ENCODE assay signal across 1 cellular context in the genomic region with DNA sequence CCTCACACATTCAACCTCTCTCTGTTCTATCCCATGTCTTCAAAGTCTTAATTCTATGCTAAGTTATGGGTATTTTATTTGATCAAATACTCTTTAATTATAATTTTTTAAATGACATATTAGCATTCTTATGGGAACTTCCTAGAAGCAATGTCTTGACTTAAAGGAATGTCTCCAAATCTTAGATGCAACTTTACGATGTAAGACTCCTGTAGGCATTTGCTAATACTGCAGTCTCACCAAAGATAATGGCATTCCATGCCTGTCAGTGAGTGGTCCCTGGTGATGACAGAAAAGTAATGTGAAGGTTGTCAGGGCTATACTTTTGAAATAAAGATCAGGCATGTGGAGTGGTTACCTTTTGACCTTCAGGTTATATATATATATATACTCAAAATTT.
TF ChIP-seq lines count a peak whose summit lies in the region.

No MANE protein-coding gene starts in this region.

TF ChIP-seq in GM23338, 12 proteins besides CTCF, POLR2A, EP300 and RAD21 (continued from another document):
- TF ChIP-seq, protein P1, sequence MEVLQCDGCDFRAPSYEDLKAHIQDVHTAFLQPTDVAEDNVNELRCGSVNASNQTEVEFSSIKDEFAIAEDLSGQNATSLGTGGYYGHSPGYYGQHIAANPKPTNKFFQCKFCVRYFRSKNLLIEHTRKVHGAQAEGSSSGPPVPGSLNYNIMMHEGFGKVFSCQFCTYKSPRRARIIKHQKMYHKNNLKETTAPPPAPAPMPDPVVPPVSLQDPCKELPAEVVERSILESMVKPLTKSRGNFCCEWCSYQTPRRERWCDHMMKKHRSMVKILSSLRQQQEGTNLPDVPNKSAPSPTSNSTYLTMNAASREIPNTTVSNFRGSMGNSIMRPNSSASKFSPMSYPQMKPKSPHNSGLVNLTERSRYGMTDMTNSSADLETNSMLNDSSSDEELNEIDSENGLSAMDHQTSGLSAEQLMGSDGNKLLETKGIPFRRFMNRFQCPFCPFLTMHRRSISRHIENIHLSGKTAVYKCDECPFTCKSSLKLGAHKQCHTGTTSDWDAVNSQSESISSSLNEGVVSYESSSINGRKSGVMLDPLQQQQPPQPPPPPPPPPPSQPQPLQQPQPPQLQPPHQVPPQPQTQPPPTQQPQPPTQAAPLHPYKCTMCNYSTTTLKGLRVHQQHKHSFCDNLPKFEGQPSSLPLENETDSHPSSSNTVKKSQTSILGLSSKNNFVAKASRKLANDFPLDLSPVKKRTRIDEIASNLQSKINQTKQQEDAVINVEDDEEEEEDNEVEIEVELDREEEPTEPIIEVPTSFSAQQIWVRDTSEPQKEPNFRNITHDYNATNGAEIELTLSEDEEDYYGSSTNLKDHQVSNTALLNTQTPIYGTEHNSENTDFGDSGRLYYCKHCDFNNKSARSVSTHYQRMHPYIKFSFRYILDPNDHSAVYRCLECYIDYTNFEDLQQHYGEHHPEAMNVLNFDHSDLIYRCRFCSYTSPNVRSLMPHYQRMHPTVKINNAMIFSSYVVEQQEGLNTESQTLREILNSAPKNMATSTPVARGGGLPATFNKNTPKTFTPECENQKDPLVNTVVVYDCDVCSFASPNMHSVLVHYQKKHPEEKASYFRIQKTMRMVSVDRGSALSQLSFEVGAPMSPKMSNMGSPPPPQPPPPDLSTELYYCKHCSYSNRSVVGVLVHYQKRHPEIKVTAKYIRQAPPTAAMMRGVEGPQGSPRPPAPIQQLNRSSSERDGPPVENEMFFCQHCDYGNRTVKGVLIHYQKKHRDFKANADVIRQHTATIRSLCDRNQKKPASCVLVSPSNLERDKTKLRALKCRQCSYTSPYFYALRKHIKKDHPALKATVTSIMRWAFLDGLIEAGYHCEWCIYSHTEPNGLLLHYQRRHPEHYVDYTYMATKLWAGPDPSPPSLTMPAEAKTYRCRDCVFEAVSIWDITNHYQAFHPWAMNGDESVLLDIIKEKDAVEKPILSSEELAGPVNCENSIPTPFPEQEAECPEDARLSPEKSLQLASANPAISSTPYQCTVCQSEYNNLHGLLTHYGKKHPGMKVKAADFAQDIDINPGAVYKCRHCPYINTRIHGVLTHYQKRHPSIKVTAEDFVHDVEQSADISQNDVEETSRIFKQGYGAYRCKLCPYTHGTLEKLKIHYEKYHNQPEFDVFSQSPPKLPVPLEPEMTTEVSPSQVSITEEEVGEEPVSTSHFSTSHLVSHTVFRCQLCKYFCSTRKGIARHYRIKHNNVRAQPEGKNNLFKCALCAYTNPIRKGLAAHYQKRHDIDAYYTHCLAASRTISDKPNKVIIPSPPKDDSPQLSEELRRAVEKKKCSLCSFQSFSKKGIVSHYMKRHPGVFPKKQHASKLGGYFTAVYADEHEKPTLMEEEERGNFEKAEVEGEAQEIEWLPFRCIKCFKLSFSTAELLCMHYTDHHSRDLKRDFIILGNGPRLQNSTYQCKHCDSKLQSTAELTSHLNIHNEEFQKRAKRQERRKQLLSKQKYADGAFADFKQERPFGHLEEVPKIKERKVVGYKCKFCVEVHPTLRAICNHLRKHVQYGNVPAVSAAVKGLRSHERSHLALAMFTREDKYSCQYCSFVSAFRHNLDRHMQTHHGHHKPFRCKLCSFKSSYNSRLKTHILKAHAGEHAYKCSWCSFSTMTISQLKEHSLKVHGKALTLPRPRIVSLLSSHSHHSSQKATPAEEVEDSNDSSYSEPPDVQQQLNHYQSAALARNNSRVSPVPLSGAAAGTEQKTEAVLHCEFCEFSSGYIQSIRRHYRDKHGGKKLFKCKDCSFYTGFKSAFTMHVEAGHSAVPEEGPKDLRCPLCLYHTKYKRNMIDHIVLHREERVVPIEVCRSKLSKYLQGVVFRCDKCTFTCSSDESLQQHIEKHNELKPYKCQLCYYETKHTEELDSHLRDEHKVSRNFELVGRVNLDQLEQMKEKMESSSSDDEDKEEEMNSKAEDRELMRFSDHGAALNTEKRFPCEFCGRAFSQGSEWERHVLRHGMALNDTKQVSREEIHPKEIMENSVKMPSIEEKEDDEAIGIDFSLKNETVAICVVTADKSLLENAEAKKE (CRISPR knock-in tag; IDR thresholded peaks at IDR 0.05): no peak
- TF ChIP-seq ZNF114 (CRISPR knock-in tag; IDR thresholded peaks at IDR 0.05): no peak
- no peak for TF ChIP-seq EZH2phosphoT487 (IDR thresholded peaks at IDR 0.05; ENCODE audit: unreplicated experiment)
- no peak for TF ChIP-seq EZH2 (IDR thresholded peaks at IDR 0.05; ENCODE audit: low read depth, unreplicated experiment)
- TF ChIP-seq, protein P2, sequence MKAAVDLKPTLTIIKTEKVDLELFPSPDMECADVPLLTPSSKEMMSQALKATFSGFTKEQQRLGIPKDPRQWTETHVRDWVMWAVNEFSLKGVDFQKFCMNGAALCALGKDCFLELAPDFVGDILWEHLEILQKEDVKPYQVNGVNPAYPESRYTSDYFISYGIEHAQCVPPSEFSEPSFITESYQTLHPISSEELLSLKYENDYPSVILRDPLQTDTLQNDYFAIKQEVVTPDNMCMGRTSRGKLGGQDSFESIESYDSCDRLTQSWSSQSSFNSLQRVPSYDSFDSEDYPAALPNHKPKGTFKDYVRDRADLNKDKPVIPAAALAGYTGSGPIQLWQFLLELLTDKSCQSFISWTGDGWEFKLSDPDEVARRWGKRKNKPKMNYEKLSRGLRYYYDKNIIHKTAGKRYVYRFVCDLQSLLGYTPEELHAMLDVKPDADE (IDR thresholded peaks at IDR 0.05): no peak
- no peak for TF ChIP-seq NANOG (IDR thresholded peaks at IDR 0.05; ENCODE audit: borderline replicate concordance)
- TF ChIP-seq ZNF331 (CRISPR knock-in tag; IDR thresholded peaks at IDR 0.05; ENCODE audit: low read depth): no peak
- no peak for TF ChIP-seq POLR2AphosphoS5 (IDR thresholded peaks at IDR 0.05; ENCODE audit: low read depth)
